Comparison of ENCODE assay signal across 8 cellular contexts in genomic region chr1:41003127-41003639, GRCh38. TPM values are rescaled to one million over a fixed set of nuclear protein-coding genes. Genes with fewer than 3 reads are reported as not detected.
DNase-seq lines count a peak whose midpoint lies in the region; ATAC-seq, FAIRE-seq and TF ChIP-seq lines count a peak whose summit lies in the region.

No MANE protein-coding gene starts in this region.

- H3K9me3 Mint-ChIP-seq in immature natural killer cell: no peaks in the 10 kb centered on the region

- CTCF ChIA-PET in HepG2 (lab: Yijun Ruan, JAX; ENCODE audit: low intra/inter-chr PET ratio, low total read pairs): interaction anchor here (1.2 kb wide), 1 partner anchor 155 kb away, joined by 3 read pairs; no protein-coding TSS in a partner anchor

- H3K27me3 ChIP-seq in right lobe of liver: no peaks in the 10 kb centered on the region
- H3K27me3 ChIP-seq in HepG2 (ENCODE audit: control insufficient read depth in 1 of 2, insufficient read depth in 2 of 2, low read length in 2 of 2): no peaks in the 10 kb centered on the region
- no peaks in the 10 kb centered on the region for H3K27me3 ChIP-seq in uterus

- TF ChIP-seq CTCF in right lobe of liver (IDR thresholded peaks at IDR 0.05) (no peak), HepG2 (CRISPR knock-in tag; IDR thresholded peaks at IDR 0.05) (no peak), uterus (IDR thresholded peaks at IDR 0.05) (no peak)

- H3K4me2 ChIP-seq in HepG2 (ENCODE audit: low read depth, low read length): no peak overlapping the region

- H3K27ac ChIP-seq in right lobe of liver: peak overlapping the region in 1 of 3 donors; percentile 37
- no peak overlapping the region for H3K27ac ChIP-seq in HepG2 (ENCODE audit: extremely low read length, insufficient read depth, low read length)
- peak overlapping the region; percentile 60 to 66 for H3K27ac ChIP-seq in uterus

- POLR2A ChIA-PET in HepG2 (lab: Yijun Ruan, JAX): interaction anchor here (0.9 to 1.2 kb wide), 2 partner anchors 23 to 141 kb away, joined by 3 to 4 read pairs; partner anchors contain the start of genes CITED4 and CTPS1

- 76% methylated on average over 7 of the region's 9 CpGs for WGBS in right lobe of liver (ENCODE audit: insufficient coverage, low coverage, low lambda C conversion rate, missing lambda C conversion rate)
- WGBS in HepG2 (ENCODE audit: low lambda C conversion rate): 98% methylated on average over 7 of the region's 9 CpGs

- no peak overlapping the region for H2AFZ ChIP-seq in HepG2 (ENCODE audit: low read length)

- H3K9ac ChIP-seq in HepG2 (ENCODE audit: insufficient read depth, low read depth, low read length): no peak overlapping the region

- H3K79me2 ChIP-seq in HepG2 (ENCODE audit: insufficient read depth, low read length): no peaks in the 10 kb centered on the region

- BruUV-seq in HepG2 (replicated peaks; lab: Mats Ljungman, UMichigan): no TSS peak

- in situ Hi-C loops in HepG2 (cut with HindIII; ENCODE audit: extremely low pct_ligation_motif_present, low pct_unique_long_range_greater_than_20kb): no loop called here

- H3K36me3 Mint-ChIP-seq in T-helper 17 cell (ENCODE audit: low read depth) (peaks cover 15% of the 10 kb centered on the region), immature natural killer cell (peaks cover 32 to 61% (median 33%) of the 10 kb centered on the region in 3 donors)

- H3K27ac Mint-ChIP-seq in T-helper 17 cell (peak overlapping the region; percentile 53), immature natural killer cell (peak overlapping the region; percentile 50 to 81 (median 66))

- H3K27me3 Mint-ChIP-seq in T-helper 17 cell: no peaks in the 10 kb centered on the region
- H3K27me3 Mint-ChIP-seq in immature natural killer cell (ENCODE audit: low read depth in 3 of 3): peaks cover 0 to 8% (median 2%) of the 10 kb centered on the region in 3 donors

- H3K36me3 ChIP-seq in right lobe of liver: peaks cover 0 to 100% (median 49%) of the 10 kb centered on the region in 4 donors
- H3K36me3 ChIP-seq in HepG2 (replicated peaks in 1 of 2; ENCODE audit: control insufficient read depth in 1 of 2, insufficient read depth in 2 of 2, low read length in 2 of 2): peaks cover 40 to 91% of the 10 kb centered on the region in 2 experiments
- no peaks in the 10 kb centered on the region for H3K36me3 ChIP-seq in uterus

- intact Hi-C loops in right lobe of liver (cut with DNase I) (no loop called here), HepG2 (cut with micrococcal nuclease; ENCODE audit: unreplicated experiment) (loop anchor here (1.0 kb wide), 2 partner anchors 51 to 155 kb away; no protein-coding TSS in a partner anchor), uterus (cut with DNase I; ENCODE audit: low total_unique reads) (no loop called here)

- FAIRE-seq in HepG2 (lab: Jason Lieb, UNC): no peak

- H4K20me1 ChIP-seq in HepG2 (ENCODE audit: insufficient read depth, low read length): no peaks in the 10 kb centered on the region

- H3K4me3 ChIP-seq in right lobe of liver (no peak overlapping the region), HepG2 (replicated peaks in 1 of 3; ENCODE audit: insufficient read depth in 1 of 3, low read depth in 2 of 3, low read length in 3 of 3) (no peak overlapping the region), uterus (no peak overlapping the region)

- ATAC-seq in right lobe of liver: peak in 3 of 4 donors; percentile 7 to 15 (median 14)
- no peak for ATAC-seq in HepG2
- no peak for ATAC-seq in T-helper 17 cell
- no peak for ATAC-seq in GM21423 (IDR thresholded peaks at IDR 0.05; ENCODE audit: unreplicated experiment)
- ATAC-seq in GM19463 (IDR thresholded peaks at IDR 0.05; ENCODE audit: unreplicated experiment): no peak

- H3K9me3 ChIP-seq in right lobe of liver (no peaks in the 10 kb centered on the region), HepG2 (ENCODE audit: low read length) (no peaks in the 10 kb centered on the region), T-helper 17 cell (ENCODE audit: control insufficient read depth, low read length, poor library complexity, severe bottlenecking) (no peaks in the 10 kb centered on the region), uterus (no peaks in the 10 kb centered on the region)

- TF ChIP-seq POLR2A in right lobe of liver (IDR thresholded peaks at IDR 0.05) (no peak), HepG2 (IDR thresholded peaks at IDR 0.05; ENCODE audit: insufficient read depth in 1 of 2, low read depth in 2 of 2, low read length in 2 of 2) (no peak), uterus (IDR thresholded peaks at IDR 0.05) (no peak)

- no peak for DNase-seq in right lobe of liver
- no peak for DNase-seq in HepG2 (ENCODE audit: low spot score)
- DNase-seq in T-helper 17 cell: no peak
- no peak for DNase-seq in immature natural killer cell
- DNase-seq in uterus: no peak
- DNase-seq in NCI-H526 (lab: John Stamatoyannopoulos, UW): no peak

- peaks cover 19% of the 10 kb centered on the region for H3K4me1 Mint-ChIP-seq in T-helper 17 cell
- peaks cover 22 to 25% of the 10 kb centered on the region in 2 donors for H3K4me1 Mint-ChIP-seq in immature natural killer cell

- no peak for TF ChIP-seq RAD21 in HepG2 (CRISPR knock-in tag; IDR thresholded peaks at IDR 0.05)

- H3K4me3 Mint-ChIP-seq in T-helper 17 cell: peak overlapping the region; percentile 28
- peak overlapping the region in 3 of 5 donors; percentile 15 to 18 (median 18) for H3K4me3 Mint-ChIP-seq in immature natural killer cell

- H3K4me1 ChIP-seq in right lobe of liver (peaks cover 0 to 12% (median 6%) of the 10 kb centered on the region in 4 donors), HepG2 (ENCODE audit: insufficient read depth, low read length) (peaks cover 7% of the 10 kb centered on the region; the same call in 1 of the 2 replicates), uterus (no peaks in the 10 kb centered on the region)

- no peak for TF ChIP-seq EP300 in HepG2 (IDR thresholded peaks at IDR 0.05; ENCODE audit: low read depth in 2 of 2, low read length in 2 of 2)
- no peak for TF ChIP-seq EP300 in HepG2 (CRISPR knock-in tag; IDR thresholded peaks at IDR 0.05; ENCODE audit: borderline replicate concordance)

TF ChIP-seq in HepG2, 621 proteins besides CTCF, POLR2A, EP300 and RAD21 (continues in another document):
- no peak for TF ChIP-seq ZSCAN21 (CRISPR knock-in tag; IDR thresholded peaks at IDR 0.05; ENCODE audit: borderline replicate concordance)

RNA-seq across cellular contexts. Expression of gene SLFNL1, which starts 18.3 kb away (rescaled TPM):
- total RNA-seq in right lobe of liver (under 1 TPM in 3 of 6 experiments, not detected in 3; 0.06 to 0.27 (median 0.14) TPM), HepG2 (2016; rRNA removed; fragmentation: Illumina TruSeq; extraction: Trizol) (0.07 TPM in 1 of 2 replicates, not detected in the other), T-helper 17 cell (under 1 TPM; 0.18 to 0.22 TPM), uterus (10 to 100 TPM in 1 of 4 donors, 1 to 10 TPM in 1, under 1 TPM in 1, not detected in 1; 0.83 to 31.3 (median 1.6) TPM)
- not detected in 2 replicates for total RNA-seq in HepG2 (2016; cell fraction: cytosol; rRNA removed; fragmentation: Illumina TruSeq; extraction: Trizol; ENCODE audit: low read depth)
- 0.19 TPM in 1 of 2 replicates, not detected in the other for total RNA-seq in HepG2 (2016; cell fraction: insoluble cytoplasmic fraction; rRNA removed; fragmentation: Illumina TruSeq; extraction: Trizol)
- total RNA-seq in HepG2 (2016; cell fraction: membrane; rRNA removed; fragmentation: Illumina TruSeq; extraction: Trizol): 0.09 TPM in 1 of 2 replicates, not detected in the other
- total RNA-seq in HepG2 (2016; cell fraction: nucleus; rRNA removed; fragmentation: Illumina TruSeq; extraction: Trizol): 0.31 and 0.50 TPM in 2 replicates
- polyA plus RNA-seq in HepG2 (2011; rRNA removed) (0.18 and 0.20 TPM in 2 replicates), immature natural killer cell (under 1 TPM in 2 of 3 donors, not detected in 1; 0.11 to 0.32 TPM)
- 0.05 and 0.08 TPM in 2 replicates for polyA plus RNA-seq in HepG2 (2011; cell fraction: cytosol; rRNA removed)
- 1.2 and 1.7 TPM in 2 replicates for polyA plus RNA-seq in HepG2 (2011; cell fraction: nucleus; rRNA removed)
- polyA plus RNA-seq in HepG2 (2012): 0.44 and 0.65 TPM in 2 replicates
- polyA plus RNA-seq in HepG2 (2016; cell fraction: cytosol; fragmentation: Illumina TruSeq; extraction: Trizol; ENCODE audit: low read depth): not detected in 2 replicates
- not detected in 2 replicates for polyA plus RNA-seq in HepG2 (2016; cell fraction: insoluble cytoplasmic fraction; fragmentation: Illumina TruSeq; extraction: Trizol; ENCODE audit: low read depth)
- polyA plus RNA-seq in HepG2 (2016; cell fraction: membrane; fragmentation: Illumina TruSeq; extraction: Trizol; ENCODE audit: low read depth): not detected in 2 replicates
- 0.60 and 0.71 TPM in 2 replicates for polyA plus RNA-seq in HepG2 (2016; cell fraction: nucleus; fragmentation: Illumina TruSeq; extraction: Trizol; ENCODE audit: insufficient read depth, low read depth)
- 0.37 and 1.3 TPM in 2 replicates for polyA minus RNA-seq in HepG2 (2011; rRNA and poly(A)+ RNA removed; ENCODE audit: low replicate concordance)
- not detected in 2 replicates for polyA minus RNA-seq in HepG2 (2011; cell fraction: cytosol; rRNA and poly(A)+ RNA removed)
- polyA minus RNA-seq in HepG2 (2011; cell fraction: nucleus; rRNA and poly(A)+ RNA removed): 2.1 and 2.4 TPM in 2 replicates

RNA-seq across cellular contexts. Expression of gene CTPS1, which starts 23.7 kb away (rescaled TPM):
- total RNA-seq in right lobe of liver (10 to 100 TPM; 13.1 to 48.0 (median 42.2) TPM), HepG2 (2016; rRNA removed; fragmentation: Illumina TruSeq; extraction: Trizol) (42.8 and 63.1 TPM in 2 replicates), T-helper 17 cell (10 to 100 TPM; 48.8 to 56.9 TPM), uterus (10 to 100 TPM; 30.9 to 70.1 (median 51.3) TPM)
- 8.1 and 8.4 TPM in 2 replicates for total RNA-seq in HepG2 (2016; cell fraction: cytosol; rRNA removed; fragmentation: Illumina TruSeq; extraction: Trizol; ENCODE audit: low read depth)
- total RNA-seq in HepG2 (2016; cell fraction: insoluble cytoplasmic fraction; rRNA removed; fragmentation: Illumina TruSeq; extraction: Trizol): 40.9 and 54.3 TPM in 2 replicates
- total RNA-seq in HepG2 (2016; cell fraction: membrane; rRNA removed; fragmentation: Illumina TruSeq; extraction: Trizol): 18.5 and 19.2 TPM in 2 replicates
- 56.4 and 60.8 TPM in 2 replicates for total RNA-seq in HepG2 (2016; cell fraction: nucleus; rRNA removed; fragmentation: Illumina TruSeq; extraction: Trizol)
- polyA plus RNA-seq in HepG2 (2011; rRNA removed) (9.6 and 10.1 TPM in 2 replicates), immature natural killer cell (10 to 100 TPM; 14.8 to 22.6 (median 16.6) TPM)
- 6.4 and 7.9 TPM in 2 replicates for polyA plus RNA-seq in HepG2 (2011; cell fraction: cytosol; rRNA removed)
- polyA plus RNA-seq in HepG2 (2011; cell fraction: nucleus; rRNA removed): 42.7 and 43.4 TPM in 2 replicates
- 19.4 and 21.9 TPM in 2 replicates for polyA plus RNA-seq in HepG2 (2012)
- 4.7 and 5.0 TPM in 2 replicates for polyA plus RNA-seq in HepG2 (2016; cell fraction: cytosol; fragmentation: Illumina TruSeq; extraction: Trizol; ENCODE audit: low read depth)
- 61.3 and 68.4 TPM in 2 replicates for polyA plus RNA-seq in HepG2 (2016; cell fraction: insoluble cytoplasmic fraction; fragmentation: Illumina TruSeq; extraction: Trizol; ENCODE audit: low read depth)
- 9.5 and 10.5 TPM in 2 replicates for polyA plus RNA-seq in HepG2 (2016; cell fraction: membrane; fragmentation: Illumina TruSeq; extraction: Trizol; ENCODE audit: low read depth)
- 105 and 109 TPM in 2 replicates for polyA plus RNA-seq in HepG2 (2016; cell fraction: nucleus; fragmentation: Illumina TruSeq; extraction: Trizol; ENCODE audit: insufficient read depth, low read depth)
- 23.3 and 120 TPM in 2 replicates for polyA minus RNA-seq in HepG2 (2011; rRNA and poly(A)+ RNA removed; ENCODE audit: low replicate concordance)
- polyA minus RNA-seq in HepG2 (2011; cell fraction: cytosol; rRNA and poly(A)+ RNA removed): 7.5 and 8.1 TPM in 2 replicates
- polyA minus RNA-seq in HepG2 (2011; cell fraction: nucleus; rRNA and poly(A)+ RNA removed): 51.4 and 55.3 TPM in 2 replicates

Comparison
In these comparisons a context has a peak if more than half of its experiments do, and no peak if none do; other contexts are left out.
1. ATAC-seq: peak in right lobe of liver (3 of 4); none in HepG2 (single experiment), T-helper 17 cell (single experiment), GM21423 (single experiment) and GM19463 (single experiment).